Comparison of ENCODE assay signal across 10 cellular contexts in genomic region chr7:2063562-2064360, GRCh38.
DNase-seq lines count a peak whose midpoint lies in the region; ATAC-seq and TF ChIP-seq lines count a peak whose summit lies in the region.
"Had no signal": no experiment of that assay in that cellular context is flagged by ENCODE, and none has a peak within 500 bp of the region (broad histone marks: within the 10 kb centered on the region; RNA-seq: fewer than 3 reads in every experiment).

No MANE protein-coding gene starts in this region.

- H3K27ac ChIP-seq in colonic mucosa: no peak overlapping the region

- no peaks in the 10 kb centered on the region for H3K9me3 ChIP-seq in colonic mucosa

- peaks cover 8% of the 10 kb centered on the region for H3K4me1 ChIP-seq in colonic mucosa

- no peaks in the 10 kb centered on the region for H3K27me3 ChIP-seq in colonic mucosa

- DNase-seq in AG10803 (ENCODE audit: low read depth) (peak; percentile 54), HuH-7 (ENCODE audit: low spot score) (peak; percentile 37), colonic mucosa (peak; percentile 73), mucosa of gallbladder (ENCODE audit: low spot score) (peak; percentile 24), NCI-H146 treated with DMSO at 0.1 percent for 48 hours (lab: John Stamatoyannopoulos, UW; ENCODE audit: unreplicated experiment) (no peak), kidney tubule cell (ENCODE audit: low spot score) (no peak)
- no peak for DNase-seq in stimulated activated CD4-positive, alpha-beta T cell treated with anti-CD3 and anti-CD28 coated beads, Interleukin-4, amount 100 ng/mL, for 24 hours
- DNase-seq: cerebellar nuclear complex, KG1 had no signal

- no peak for ATAC-seq in HG03571 (IDR thresholded peaks at IDR 0.05; ENCODE audit: unreplicated experiment)

- H3K4me3 ChIP-seq in AG10803 (ENCODE audit: low read length) (no peak overlapping the region), colonic mucosa (no peak overlapping the region)

- intact Hi-C loops in colonic mucosa (cut with DNase I): no loop called here

- no peaks in the 10 kb centered on the region for H3K36me3 ChIP-seq in colonic mucosa

- H3K9ac ChIP-seq in colonic mucosa (ENCODE audit: low read depth in 2 of 2, low read length in 2 of 2): peak overlapping the region in 1 of 2 donors; percentile 30

- TF ChIP-seq CTCF in AG10803 (conservative IDR thresholded peaks at IDR 0.05; ENCODE audit: low read length) (peak; percentile 61), colonic mucosa (IDR thresholded peaks at IDR 0.05) (peak; percentile 17)

Comparison
In these comparisons a context has a peak if more than half of its experiments do, and no peak if none do; other contexts are left out.
1. DNase-seq: peak in AG10803 (single experiment), HuH-7 (single experiment), colonic mucosa (single experiment) and mucosa of gallbladder (single experiment); none in stimulated activated CD4-positive, alpha-beta T cell treated with anti-CD3 and anti-CD28 coated beads, Interleukin-4, amount 100 ng/mL, for 24 hours (single experiment), NCI-H146 treated with DMSO at 0.1 percent for 48 hours (single experiment) and kidney tubule cell (single experiment).